29 cellular contexts compared by ENCODE assay signal in the genomic region with DNA sequence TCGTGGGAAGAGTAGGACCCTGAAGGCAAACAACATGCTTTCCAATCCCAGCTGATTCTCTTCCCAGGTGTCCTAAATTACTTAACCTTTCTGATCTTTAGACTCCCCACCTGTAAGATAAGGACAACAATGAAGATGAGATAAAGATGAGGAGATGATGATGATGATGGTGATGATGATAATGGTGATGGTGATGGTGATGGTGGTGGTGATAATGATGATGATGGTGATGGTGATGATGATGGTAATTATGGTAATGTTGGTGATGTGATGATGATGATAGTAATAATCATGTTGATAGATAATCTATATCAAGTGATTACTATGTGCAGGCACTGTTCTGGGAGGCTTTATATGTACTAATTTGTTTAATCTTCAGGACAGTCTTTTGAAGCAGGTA. TPM values are rescaled to one million over a fixed set of nuclear protein-coding genes. Genes with fewer than 3 reads are reported as not detected.
"Had no signal": no experiment of that assay in that cellular context is flagged by ENCODE, and none has a peak within 500 bp of the region (broad histone marks: within the 10 kb centered on the region; RNA-seq: fewer than 3 reads in every experiment).

No MANE protein-coding gene starts in this region.

- FAIRE-seq: colon, islet of Langerhans, keratinocyte had no signal

- H3K9me3 ChIP-seq: esophagus squamous epithelium, gastrocnemius medialis, lower lobe of right lung had no signal

- H3K27me3 ChIP-seq: gastrocnemius medialis had no signal

- H3K4me1 ChIP-seq: esophagus squamous epithelium, gastrocnemius medialis, heart right ventricle, left lung, lower lobe of right lung had no signal

- H3K27ac Mint-ChIP-seq: naive thymus-derived CD8-positive, alpha-beta T cell had no signal

- H3K4me1 Mint-ChIP-seq: naive thymus-derived CD8-positive, alpha-beta T cell had no signal

- H3K36me3 Mint-ChIP-seq: naive thymus-derived CD8-positive, alpha-beta T cell had no signal

- H3K4me3 Mint-ChIP-seq: naive thymus-derived CD8-positive, alpha-beta T cell had no signal

- H3K27ac ChIP-seq: coronary artery, dorsolateral prefrontal cortex, epithelial cell of prostate, esophagus squamous epithelium, gastrocnemius medialis, heart right ventricle, left lung, lower lobe of right lung had no signal

- ATAC-seq: esophagus mucosa; gastrocnemius medialis; heart right ventricle; left cardiac atrium; left lung; left ventricle myocardium superior; lower lobe of right lung; naive thymus-derived CD8-positive, alpha-beta T cell had no signal

- DNase-seq: dermis blood vessel endothelial cell; dorsolateral prefrontal cortex; effector CD4-positive, alpha-beta T cell; effector memory CD4-positive, alpha-beta T cell; erythroblast; esophagus squamous epithelium; foreskin fibroblast; foreskin melanocyte; gastrocnemius medialis; glutamatergic neuron; head of caudate nucleus; heart right ventricle; hippocampal formation; left cardiac atrium; left lung; left ventricle myocardium superior; lower lobe of right lung; mesenchymal stem cell; midbrain; naive thymus-derived CD8-positive, alpha-beta T cell had no signal

- H3K4me3 ChIP-seq: coronary artery, dorsolateral prefrontal cortex, esophagus squamous epithelium, gastrocnemius medialis, heart right ventricle, left lung, lower lobe of right lung had no signal

- H3K36me3 ChIP-seq: esophagus squamous epithelium, gastrocnemius medialis, heart right ventricle, left lung, lower lobe of right lung had no signal

RNA-seq across cellular contexts. Expression of a gene that starts 48.3 kb away (rescaled TPM):
- total RNA-seq: esophagus mucosa; esophagus squamous epithelium; glomerular endothelial cell; left cardiac atrium; left lung; left ventricle myocardium superior; lower leg skin; lower lobe of right lung; lung microvascular endothelial cell; naive thymus-derived CD8-positive, alpha-beta T cell had no signal
- polyA plus RNA-seq: heart right ventricle; keratinocyte; naive thymus-derived CD8-positive, alpha-beta T cell had no signal

RNA-seq across cellular contexts. Expression of a gene that starts 51.5 kb away (rescaled TPM):
- total RNA-seq: naive thymus-derived CD8-positive, alpha-beta T cell had no signal
- polyA plus RNA-seq: naive thymus-derived CD8-positive, alpha-beta T cell had no signal
